Comparison of ENCODE assay signal across 19 cellular contexts in genomic region chr7:93592588-93593266, GRCh38. TPM values are rescaled to one million over a fixed set of nuclear protein-coding genes. Genes with fewer than 3 reads are reported as not detected.
"Had no signal": no experiment of that assay in that cellular context is flagged by ENCODE, and none has a peak within 500 bp of the region (broad histone marks: within the 10 kb centered on the region; RNA-seq: fewer than 3 reads in every experiment).

No MANE protein-coding gene starts in this region.

- H3K4me1 ChIP-seq: body of pancreas, right atrium auricular region, transverse colon had no signal

- H3K9me3 ChIP-seq: body of pancreas, right atrium auricular region, transverse colon had no signal

- DNase-seq: activated CD4-positive, alpha-beta T cell treated with anti-CD3 and anti-CD28 coated beads, Interleukin-2, amount 10 ng/mL, durations not matched to agents 24 days and 14 days; activated CD4-positive, CD25-positive, alpha-beta regulatory T cell; activated CD8-positive, alpha-beta memory T cell treated with anti-CD3 and anti-CD28 coated beads for 24 hours; activated gamma-delta T cell treated with Interleukin-2 at 50 U/mL for 16 hours; activated naive CD8-positive, alpha-beta T cell treated with anti-CD3 and anti-CD28 coated beads for 36 hours; amygdala; body of pancreas; caudate nucleus; hippocampal formation; kidney glomerular epithelial cell; left ventricle myocardium superior; mesenchymal stem cell; natural killer cell; stimulated activated CD4-positive, alpha-beta T cell treated with anti-CD3 and anti-CD28 coated beads, Interleukin-15, amount 100 ng/mL, for 24 hours; stimulated activated CD4-positive, alpha-beta T cell treated with anti-CD3 and anti-CD28 coated beads, Interleukin-4, amount 100 ng/mL, for 24 hours; stimulated activated naive CD4-positive, alpha-beta T cell; transverse colon had no signal

- H3K4me1 Mint-ChIP-seq: activated CD4-positive, alpha-beta T cell treated with anti-CD3 and anti-CD28 coated beads, Interleukin-2, amount 10 ng/mL, durations not matched to agents 24 days and 14 days; activated naive CD8-positive, alpha-beta T cell treated with anti-CD3 and anti-CD28 coated beads for 36 hours; natural killer cell had no signal

- H3K36me3 Mint-ChIP-seq: activated naive CD8-positive, alpha-beta T cell treated with anti-CD3 and anti-CD28 coated beads for 36 hours; natural killer cell had no signal

- H3K27me3 ChIP-seq: body of pancreas, right atrium auricular region, transverse colon had no signal

- H3K27ac Mint-ChIP-seq: activated CD4-positive, alpha-beta T cell treated with anti-CD3 and anti-CD28 coated beads, Interleukin-2, amount 10 ng/mL, durations not matched to agents 24 days and 14 days; activated naive CD8-positive, alpha-beta T cell treated with anti-CD3 and anti-CD28 coated beads for 36 hours; natural killer cell; progenitor cell of endocrine pancreas had no signal

- H3K9me3 Mint-ChIP-seq: activated CD4-positive, alpha-beta T cell treated with anti-CD3 and anti-CD28 coated beads, Interleukin-2, amount 10 ng/mL, durations not matched to agents 24 days and 14 days had no signal

- H3K27me3 Mint-ChIP-seq: activated CD4-positive, alpha-beta T cell treated with anti-CD3 and anti-CD28 coated beads, Interleukin-2, amount 10 ng/mL, durations not matched to agents 24 days and 14 days; activated naive CD8-positive, alpha-beta T cell treated with anti-CD3 and anti-CD28 coated beads for 36 hours; progenitor cell of endocrine pancreas had no signal

- H3K4me3 ChIP-seq: body of pancreas, right atrium auricular region, transverse colon had no signal

- H3K4me3 Mint-ChIP-seq: activated CD4-positive, alpha-beta T cell treated with anti-CD3 and anti-CD28 coated beads, Interleukin-2, amount 10 ng/mL, durations not matched to agents 24 days and 14 days; activated naive CD8-positive, alpha-beta T cell treated with anti-CD3 and anti-CD28 coated beads for 36 hours; natural killer cell had no signal

- H3K27ac ChIP-seq: body of pancreas, right atrium auricular region, transverse colon had no signal

- H3K36me3 ChIP-seq: right atrium auricular region, transverse colon had no signal

RNA-seq across cellular contexts. Expression of gene CALCR, which starts 18.2 kb away (rescaled TPM):
- total RNA-seq: activated CD4-positive, alpha-beta T cell treated with anti-CD3 and anti-CD28 coated beads, Interleukin-2, amount 10 ng/mL, durations not matched to agents 24 days and 14 days; activated naive CD8-positive, alpha-beta T cell treated with anti-CD3 and anti-CD28 coated beads for 36 hours; body of pancreas; left ventricle myocardium superior; natural killer cell; progenitor cell of endocrine pancreas; transverse colon had no signal
